10 cellular contexts compared by ENCODE assay signal in the genomic region with DNA sequence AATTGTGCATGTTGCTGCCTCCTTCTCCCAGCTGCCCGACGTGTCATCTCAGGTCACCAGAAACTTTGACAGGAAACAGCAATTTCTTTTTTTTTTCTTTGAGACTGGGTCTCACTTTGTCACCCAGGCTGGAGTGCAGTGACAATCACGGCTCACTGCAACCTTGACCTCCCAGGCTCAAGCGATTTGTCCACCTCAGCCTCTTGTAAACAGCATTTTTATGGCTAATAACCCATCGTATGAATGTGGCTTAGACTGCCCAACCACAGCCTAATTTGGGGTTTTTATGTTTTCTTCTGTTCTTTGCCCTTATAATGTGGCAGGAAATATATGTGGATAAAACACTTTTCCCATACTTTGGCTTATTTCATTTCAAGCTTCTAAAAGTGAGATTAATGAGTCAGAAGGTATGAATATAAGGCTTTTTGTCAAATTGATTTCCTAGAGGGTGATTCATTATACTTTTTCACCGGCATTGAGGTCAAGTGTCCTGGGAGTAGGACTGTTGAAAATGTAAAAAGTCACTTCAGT. TPM values are rescaled to one million over a fixed set of nuclear protein-coding genes. Genes with fewer than 3 reads are reported as not detected.
DNase-seq lines count a peak whose midpoint lies in the region; ATAC-seq, FAIRE-seq and TF ChIP-seq lines count a peak whose summit lies in the region.
"Had no signal": no experiment of that assay in that cellular context is flagged by ENCODE, and none has a peak within 500 bp of the region (broad histone marks: within the 10 kb centered on the region; RNA-seq: fewer than 3 reads in every experiment).

No MANE protein-coding gene starts in this region.

- peak; percentile 21 for DNase-seq in astrocyte of the hippocampus (ENCODE audit: low read depth, low spot score)
- no peak for DNase-seq in pancreas
- no peak for DNase-seq in HuH-7 (ENCODE audit: low spot score)
- DNase-seq in SHP77 treated with DMSO at 0.1 percent for 48 hours (lab: John Stamatoyannopoulos, UW): no peak
- no peak for DNase-seq in stimulated activated CD4-positive, alpha-beta T cell treated with anti-CD3 and anti-CD28 coated beads, Interleukin-2, amount 100 ng/mL, for 48 hours
- DNase-seq: psoas muscle, trophoblast cell had no signal

- H3K27me3 ChIP-seq in HUES6 (ENCODE audit: control insufficient read depth, insufficient read depth, low read length) (no peaks in the 10 kb centered on the region), pancreas (no peaks in the 10 kb centered on the region)

- ATAC-seq in GM18505 (IDR thresholded peaks at IDR 0.05; ENCODE audit: unreplicated experiment) (peak; percentile 45), pancreas (peak; percentile 20 to 53 (median 34))
- ATAC-seq: psoas muscle had no signal

- H3K27ac ChIP-seq in HUES6 (ENCODE audit: low read depth, low read length) (no peak overlapping the region), pancreas (peak overlapping the region in 2 of 4 donors; percentile 31 to 45)
- H3K27ac ChIP-seq: psoas muscle, VCaP had no signal

- no peak overlapping the region for H3K4me3 ChIP-seq in HUES6 (ENCODE audit: low read depth, low read length)
- H3K4me3 ChIP-seq in pancreas: no peak overlapping the region
- H3K4me3 ChIP-seq: psoas muscle had no signal

- peak overlapping the region; percentile 16 for H3K9ac ChIP-seq in HUES6 (ENCODE audit: low read length)

- FAIRE-seq in pancreas (lab: Jason Lieb, UNC): no peak

- TF ChIP-seq CTCF in pancreas (IDR thresholded peaks at IDR 0.05): no peak

- intact Hi-C loops in pancreas (cut with DNase I): no loop called here

- H3K9me3 ChIP-seq in HUES6 (ENCODE audit: control insufficient read depth, insufficient read depth, low read depth, low read length) (no peaks in the 10 kb centered on the region), pancreas (no peaks in the 10 kb centered on the region)
- H3K9me3 ChIP-seq: psoas muscle had no signal

- peak; percentile 47 for TF ChIP-seq POLR2A in GM18505 (IDR thresholded peaks at IDR 0.05; ENCODE audit: borderline replicate concordance, extremely low read depth, insufficient read depth, insufficient read length)

- H3K36me3 ChIP-seq in HUES6 (ENCODE audit: control insufficient read depth, insufficient read depth, low read length): peaks cover 34% of the 10 kb centered on the region
- H3K36me3 ChIP-seq in pancreas: no peaks in the 10 kb centered on the region

- H3K4me1 ChIP-seq in HUES6 (ENCODE audit: control insufficient read depth, insufficient read depth, low read length) (peaks cover 10% of the 10 kb centered on the region; the same call in 1 of the 2 replicates), pancreas (peaks cover 9 to 38% (median 17%) of the 10 kb centered on the region in 3 donors)

- 15 to 19% methylated on average over 6 of the region's 6 CpGs for WGBS in pancreas, 2 donors

RNA-seq across cellular contexts. Expression of gene SLC5A10, which starts 31.0 kb away (rescaled TPM):
- total RNA-seq in pancreas: not detected
- under 1 TPM in 1 of 2 donors, not detected in 1; 0.02 TPM for polyA plus RNA-seq in pancreas
- total RNA-seq: psoas muscle had no signal
